Comparison of ENCODE assay signal across 1 cellular context in genomic region chr3:101573449-101574387, GRCh38.
TF ChIP-seq lines count a peak whose summit lies in the region.

PCNP (plus strand) TSS chr3:101574180; CDS start chr3:101574216, 36 bp downstream.

TF ChIP-seq in HEK293, 187 proteins besides CTCF, POLR2A, EP300 and RAD21 (continued from another document and continues in another):
- TF ChIP-seq ZNF26 (tag by site-specific recombination; IDR thresholded peaks at IDR 0.05) (no peak), KLF7 (tag by site-specific recombination; IDR thresholded peaks at IDR 0.05; ENCODE audit: borderline replicate concordance) (peak; percentile 89), ZNF362 (tag by site-specific recombination; IDR thresholded peaks at IDR 0.05) (no peak), ZNF664 (tag by site-specific recombination; IDR thresholded peaks at IDR 0.05) (no peak), ZNF518A (tag by site-specific recombination; conservative IDR thresholded peaks at IDR 0.05; ENCODE audit: low read depth) (peak; percentile 98), TSHZ1 (tag by site-specific recombination; IDR thresholded peaks at IDR 0.05; ENCODE audit: borderline replicate concordance) (no peak), ZNF18 (tag by site-specific recombination; IDR thresholded peaks at IDR 0.05) (no peak), GLI2 (tag by site-specific recombination; IDR thresholded peaks at IDR 0.05; ENCODE audit: borderline replicate concordance, low read depth) (no peak), ZNF426 (tag by site-specific recombination; IDR thresholded peaks at IDR 0.05) (no peak), ZSCAN30 (tag by site-specific recombination; IDR thresholded peaks at IDR 0.05) (peak; percentile 75), GLI4 (tag by site-specific recombination; IDR thresholded peaks at IDR 0.05) (no peak), ZNF335 (tag by site-specific recombination; conservative IDR thresholded peaks at IDR 0.05) (peak; percentile 91), ZNF324 (tag by site-specific recombination; IDR thresholded peaks at IDR 0.05) (peak; percentile 90), OSR2 (tag by site-specific recombination; IDR thresholded peaks at IDR 0.05) (no peak), ZSCAN18 (tag by site-specific recombination; IDR thresholded peaks at IDR 0.05) (no peak), KLF9 (tag by site-specific recombination; IDR thresholded peaks at IDR 0.05; ENCODE audit: low read depth) (peak; percentile 81), RBAK (tag by site-specific recombination; IDR thresholded peaks at IDR 0.05) (no peak), ZNF501 (tag by site-specific recombination; IDR thresholded peaks at IDR 0.05) (peak; percentile 79; the same call in 1 of the 2 replicates), ZBTB6 (tag by site-specific recombination; IDR thresholded peaks at IDR 0.05) (no peak), ZNF416 (tag by site-specific recombination; IDR thresholded peaks at IDR 0.05) (no peak), ZNF202 (tag by site-specific recombination; IDR thresholded peaks at IDR 0.05; ENCODE audit: borderline replicate concordance) (no peak), ZNF280C (tag by site-specific recombination; IDR thresholded peaks at IDR 0.05) (no peak), ZSCAN23 (tag by site-specific recombination; IDR thresholded peaks at IDR 0.05) (no peak), ZSCAN4 (tag by site-specific recombination; IDR thresholded peaks at IDR 0.05) (no peak), PRDM6 (tag by site-specific recombination; IDR thresholded peaks at IDR 0.05) (peak; percentile 51; the same call in 1 of the 2 replicates), ZNF677 (tag by site-specific recombination; IDR thresholded peaks at IDR 0.05) (no peak), ZFP37 (tag by site-specific recombination; IDR thresholded peaks at IDR 0.05) (no peak), ZBTB21 (tag by site-specific recombination; IDR thresholded peaks at IDR 0.05) (peak; percentile 96), ZNF10 (tag by site-specific recombination; IDR thresholded peaks at IDR 0.05) (no peak), INSM2 (tag by site-specific recombination; IDR thresholded peaks at IDR 0.05) (peak; percentile 61), ZEB2 (tag by site-specific recombination; IDR thresholded peaks at IDR 0.05) (no peak; the same call in none of the 2 replicates), SALL2 (tag by site-specific recombination; IDR thresholded peaks at IDR 0.05; ENCODE audit: borderline replicate concordance) (no peak), ZNF610 (tag by site-specific recombination; IDR thresholded peaks at IDR 0.05; ENCODE audit: borderline replicate concordance) (no peak), ZNF37A (tag by site-specific recombination; IDR thresholded peaks at IDR 0.05) (no peak)
